Comparison of ENCODE assay signal across 31 cellular contexts in genomic region chr6:167097770-167098169, GRCh38. TPM values are rescaled to one million over a fixed set of nuclear protein-coding genes. Genes with fewer than 3 reads are reported as not detected.
DNase-seq lines count a peak whose midpoint lies in the region; ATAC-seq, FAIRE-seq and TF ChIP-seq lines count a peak whose summit lies in the region.
"Had no signal": no experiment of that assay in that cellular context is flagged by ENCODE, and none has a peak within 500 bp of the region (broad histone marks: within the 10 kb centered on the region; RNA-seq: fewer than 3 reads in every experiment).

No MANE protein-coding gene starts in this region.

- WGBS in trophoblast cell (ENCODE audit: extremely low coverage, insufficient coverage, insufficient read length) = no CpG with 5 or more reads among the region's 23 CpGs

- H2BK120ac ChIP-seq in trophoblast cell (ENCODE audit: insufficient read depth, low read length, poor library complexity) = no peak overlapping the region

- H3K4me2 ChIP-seq in BLaER1 (peak overlapping the region; percentile 89), trophoblast cell (ENCODE audit: low read length) (no peak overlapping the region)
- H3K4me2 ChIP-seq: PC-9 had no signal

- ATAC-seq in T-helper 17 cell (no peak), GM19023 (IDR thresholded peaks at IDR 0.05; ENCODE audit: unreplicated experiment) (no peak), GM18511 (IDR thresholded peaks at IDR 0.05; ENCODE audit: unreplicated experiment) (no peak)
- ATAC-seq: CD8-positive, alpha-beta T cell; Right ventricle myocardium inferior; SK-N-SH treated with all-trans-retinoic acid at 6 μM for 48 hours had no signal

- H3K4me1 ChIP-seq in BLaER1 (peaks cover 96% of the 10 kb centered on the region), kidney (ENCODE audit: control insufficient read depth in 1 of 2, insufficient read depth in 1 of 2, low read depth in 1 of 2, low read length in 2 of 2) (no peaks in the 10 kb centered on the region), trophoblast cell (ENCODE audit: control insufficient read depth in 1 of 2, insufficient read depth in 2 of 2, low read length in 2 of 2) (no peaks in the 10 kb centered on the region)
- H3K4me1 ChIP-seq: Caco-2 had no signal

- H3K4me3 Mint-ChIP-seq in T-helper 17 cell = no peak overlapping the region
- H3K4me3 Mint-ChIP-seq: CD8-positive, alpha-beta T cell had no signal

- H3K27me3 ChIP-seq in BLaER1 (no peaks in the 10 kb centered on the region), trophoblast cell (ENCODE audit: insufficient read depth, low read length) (no peaks in the 10 kb centered on the region)
- H3K27me3 ChIP-seq: SJCRH30 had no signal

- no peak for FAIRE-seq in kidney (lab: Jason Lieb, UNC)
- FAIRE-seq: A204.1, GM19239, H54, HTR-8/SVneo had no signal

- H4K91ac ChIP-seq in trophoblast cell (ENCODE audit: low read depth, low read length) = no peak overlapping the region

- H4K8ac ChIP-seq in trophoblast cell (ENCODE audit: low read depth, low read length) = no peak overlapping the region

- no peak overlapping the region for H2BK12ac ChIP-seq in trophoblast cell (ENCODE audit: low read length)

- H3K79me2 ChIP-seq in trophoblast cell (ENCODE audit: control insufficient read depth, insufficient read depth, low read length, poor library complexity) = peaks cover under 1% of the 10 kb centered on the region

- H3K9me3 ChIP-seq in BLaER1 (no peaks in the 10 kb centered on the region), T-helper 17 cell (ENCODE audit: control insufficient read depth, low read length, poor library complexity, severe bottlenecking) (no peaks in the 10 kb centered on the region), kidney (ENCODE audit: control insufficient read depth in 1 of 2, low read length in 2 of 2) (no peaks in the 10 kb centered on the region), trophoblast cell (ENCODE audit: insufficient read depth, low read depth, low read length) (peaks cover 4% of the 10 kb centered on the region)
- H3K9me3 ChIP-seq: Caco-2, SJCRH30 had no signal

- H3K27ac Mint-ChIP-seq in T-helper 17 cell = peak overlapping the region; percentile 95
- H3K27ac Mint-ChIP-seq: CD8-positive, alpha-beta T cell had no signal

- H3K4me3 ChIP-seq in BLaER1 (no peak overlapping the region), kidney (ENCODE audit: low read length in 2 of 2) (no peak overlapping the region), trophoblast cell (ENCODE audit: low read depth, low read length) (no peak overlapping the region)
- H3K4me3 ChIP-seq: PC-9, SJCRH30 had no signal

- H3K23ac ChIP-seq in trophoblast cell (ENCODE audit: low read length) = no peak overlapping the region

- no peak overlapping the region for H2BK5ac ChIP-seq in trophoblast cell (ENCODE audit: low read depth, low read length, poor library complexity)

- H3K9ac ChIP-seq in BLaER1 = no peak overlapping the region
- H3K9ac ChIP-seq in kidney (ENCODE audit: low read length in 2 of 2) = no peak overlapping the region
- H3K9ac ChIP-seq in trophoblast cell (ENCODE audit: low read length) = no peak overlapping the region

- no peaks in the 10 kb centered on the region for H4K20me1 ChIP-seq in BLaER1

- no peak overlapping the region for H3K18ac ChIP-seq in trophoblast cell (ENCODE audit: low read length)

- H3K79me1 ChIP-seq in trophoblast cell (ENCODE audit: low read length) = no peaks in the 10 kb centered on the region

- no peak overlapping the region for H2AFZ ChIP-seq in trophoblast cell (ENCODE audit: insufficient read depth, low read length, poor library complexity)
- H2AFZ ChIP-seq: PC-9 had no signal

- no peak for TF ChIP-seq CTCF in kidney (IDR thresholded peaks at IDR 0.05; ENCODE audit: borderline replicate concordance, extremely low read depth, insufficient read depth)

- intact Hi-C loops in kidney (cut with DNase I) = no loop called here

- H3K4me1 Mint-ChIP-seq in T-helper 17 cell = peaks cover 46% of the 10 kb centered on the region

- H3K4ac ChIP-seq in trophoblast cell (ENCODE audit: low read depth, low read length) = no peak overlapping the region

- no peaks in the 10 kb centered on the region for H3K36me3 Mint-ChIP-seq in T-helper 17 cell (ENCODE audit: low read depth)
- H3K36me3 Mint-ChIP-seq: CD8-positive, alpha-beta T cell had no signal

- H3K14ac ChIP-seq in trophoblast cell (ENCODE audit: low read length) = no peak overlapping the region

- DNase-seq in T-helper 17 cell (no peak), kidney (peak; percentile 65), trophoblast cell (peak; percentile 34 to 38), NCI-H1436 treated with DMSO at 0.1 percent for 48 hours (lab: John Stamatoyannopoulos, UW) (no peak)
- DNase-seq: Caco-2, DMS79, EL, GDM1, KBM-7, NCI-H1105 treated with DMSO at 0.1 percent for 48 hours, NCI-H2029 treated with DMSO at 0.1 percent for 48 hours, NCI-H2227 treated with DMSO at 0.1 percent for 48 hours, NCI-H526 treated with DMSO at 0.1 percent for 48 hours, PC-9, SJCRH30 had no signal

- H3K36me3 ChIP-seq in BLaER1 (no peaks in the 10 kb centered on the region), kidney (ENCODE audit: control insufficient read depth in 1 of 2, insufficient read depth in 2 of 2, low read length in 2 of 2) (no peaks in the 10 kb centered on the region), trophoblast cell (ENCODE audit: control insufficient read depth in 1 of 2, insufficient read depth in 2 of 2, low read length in 2 of 2) (no peaks in the 10 kb centered on the region)
- H3K36me3 ChIP-seq: SJCRH30 had no signal

- no peak overlapping the region for H2AK5ac ChIP-seq in trophoblast cell (ENCODE audit: low read length)

- H4K12ac ChIP-seq in trophoblast cell (ENCODE audit: low read depth, low read length) = no peak overlapping the region

- H3K27ac ChIP-seq in BLaER1 (no peak overlapping the region; the same call in 1 of the 2 replicates), kidney (ENCODE audit: low read depth in 2 of 2, low read length in 2 of 2) (no peak overlapping the region), trophoblast cell (ENCODE audit: low read depth, low read length) (no peak overlapping the region)
- H3K27ac ChIP-seq: C4-2B, PC-9, SJCRH30 had no signal

- no peaks in the 10 kb centered on the region for H3K27me3 Mint-ChIP-seq in T-helper 17 cell

RNA-seq across cellular contexts. Expression of gene CCR6, which starts 25.1 kb away (rescaled TPM):
- total RNA-seq in T-helper 17 cell = 10 to 100 TPM; 57.4 to 60.5 TPM
- total RNA-seq in kidney = 0.54 TPM
- 0.43 TPM for polyA plus RNA-seq in kidney (ENCODE audit: insufficient read depth, low read depth, low replicate concordance)
- not detected in 2 replicates for polyA plus RNA-seq in trophoblast cell (2013)
- total RNA-seq: Caco-2, LHCN-M2, MCF 10A, NCI-H460, PC-9, Right ventricle myocardium inferior, RPMI7951, SJCRH30 had no signal
- polyA plus RNA-seq: AG04450 had no signal

Comparison
In these comparisons a context has a peak if more than half of its experiments do, and no peak if none do; other contexts are left out.
1. DNase-seq: peak in kidney (single experiment) and trophoblast cell (2 of 2); none in T-helper 17 cell (0 of 3) and NCI-H1436 treated with DMSO at 0.1 percent for 48 hours (single experiment).
2. RNA of gene CCR6, which starts 25.1 kb away (total RNA-seq): 57.4 to 60.5 TPM in T-helper 17 cell; 0.54 TPM in kidney (single experiment); every median in the first group is over 10 times any median in the second.